In genomic region chr3:53114011-53114400, GRCh38 we compare ENCODE assay signal across 8 cellular contexts. TPM values are rescaled to one million over a fixed set of nuclear protein-coding genes. Genes with fewer than 3 reads are reported as not detected.
A peak's percentile ranks its signal among the peaks of the same experiment; 100 is the strongest.
DNase-seq lines count a peak whose midpoint lies in the region; ATAC-seq and TF ChIP-seq lines count a peak whose summit lies in the region.

No MANE protein-coding gene starts in this region.

- DNase-seq in NCI-H69 (lab: John Stamatoyannopoulos, UW) (peak; percentile 63), ecto neural progenitor cell (ENCODE audit: low spot score) (peak; percentile 83), lung (ENCODE audit: low spot score) (peak; percentile 86)
- peak; percentile 76 to 78 for DNase-seq in activated CD4-positive, alpha-beta T cell treated with anti-CD3 and anti-CD28 coated beads, Interleukin-2, amount 50 U/mL, for 4 hours
- DNase-seq in stimulated activated CD4-positive, alpha-beta T cell treated with anti-CD3 and anti-CD28 coated beads, TNF-alpha, amount 100 ng/mL, for 4 hours (ENCODE audit: low read depth in 3 of 3), result peak; percentile 49 to 76 (median 60)

- H3K4me3 ChIP-seq in GM12875 (ENCODE audit: low read depth, low read length) (no peak overlapping the region), lung (no peak overlapping the region)

- no peaks in the 10 kb centered on the region for H3K27me3 ChIP-seq in lung (ENCODE audit: control insufficient read depth, insufficient read depth)

- ATAC-seq in HG03097 (IDR thresholded peaks at IDR 0.05; ENCODE audit: low FRiP score, unreplicated experiment) (peak; percentile 68), lung (ENCODE audit: insufficient read depth, low FRiP score) (peak; percentile 72), GM21360 (IDR thresholded peaks at IDR 0.05; ENCODE audit: unreplicated experiment) (no peak)

- no peaks in the 10 kb centered on the region for H3K4me1 ChIP-seq in lung (ENCODE audit: control insufficient read depth in 2 of 2, insufficient read depth in 2 of 2, low read length in 2 of 2)

- peak overlapping the region; percentile 26 to 85 for H3K27ac ChIP-seq in lung (ENCODE audit: low read depth in 1 of 2, low read length in 1 of 2)

- TF ChIP-seq CTCF in GM12875 (IDR thresholded peaks at IDR 0.05; ENCODE audit: borderline replicate concordance, insufficient read depth, low read depth, low read length) (peak; percentile 93), lung (IDR thresholded peaks at IDR 0.05; ENCODE audit: control extremely low read depth, extremely low read depth) (peak; percentile 96)

- H3K9me3 ChIP-seq in lung (ENCODE audit: control insufficient read depth in 2 of 2, insufficient read depth in 1 of 2, low read length in 1 of 2), result no peaks in the 10 kb centered on the region

- WGBS in lung, 2 donors, result 9 to 19% methylated on average over 5 of the region's 5 CpGs

- H3K36me3 ChIP-seq in lung (ENCODE audit: control insufficient read depth in 2 of 2, insufficient read depth in 2 of 2, low read length in 2 of 2), result peaks cover 3 to 22% of the 10 kb centered on the region in 2 donors

RNA-seq across cellular contexts. Expression of gene RFT1, which starts 16.2 kb away (rescaled TPM):
- 10 to 100 TPM; 21.3 to 23.1 TPM for total RNA-seq in lung
- polyA plus RNA-seq in lung, result 10 to 100 TPM; 10.8 to 22.0 TPM

RNA-seq across cellular contexts. Expression of gene PRKCD, which starts 47.0 kb away (rescaled TPM):
- 10 to 100 TPM; 34.9 to 85.2 TPM for total RNA-seq in lung
- polyA plus RNA-seq in lung, result 10 to 100 TPM; 47.3 to 84.5 TPM
